Comparison of ENCODE assay signal across 31 cellular contexts in genomic region chr21:39687069-39687468, GRCh38. TPM values are rescaled to one million over a fixed set of nuclear protein-coding genes. Genes with fewer than 3 reads are reported as not detected.
DNase-seq lines count a peak whose midpoint lies in the region; ATAC-seq, FAIRE-seq and TF ChIP-seq lines count a peak whose summit lies in the region.
"Had no signal": no experiment of that assay in that cellular context is flagged by ENCODE, and none has a peak within 500 bp of the region (broad histone marks: within the 10 kb centered on the region; RNA-seq: fewer than 3 reads in every experiment).

No MANE protein-coding gene starts in this region.

- H3K36me3 ChIP-seq in duodenal mucosa (ENCODE audit: control insufficient read depth in 1 of 2, insufficient read depth in 2 of 2, low read length in 2 of 2), result no peaks in the 10 kb centered on the region
- H3K36me3 ChIP-seq: breast epithelium, HAP-1, right atrium auricular region, thoracic aorta had no signal

- TF ChIP-seq EP300 in A549 (IDR thresholded peaks at IDR 0.05), result no peak

- H3K27me3 ChIP-seq in duodenal mucosa (ENCODE audit: control insufficient read depth in 1 of 2, insufficient read depth in 2 of 2, low read length in 2 of 2), result no peaks in the 10 kb centered on the region
- H3K27me3 ChIP-seq: breast epithelium, right atrium auricular region had no signal

- peaks cover 3% of the 10 kb centered on the region; the same call in 2 of the 3 replicates for H3K9me3 ChIP-seq in A549
- H3K9me3 ChIP-seq in duodenal mucosa (ENCODE audit: control insufficient read depth in 1 of 2, low read length in 2 of 2), result no peaks in the 10 kb centered on the region
- H3K9me3 ChIP-seq: breast epithelium, HAP-1, right atrium auricular region, thoracic aorta had no signal

- no peak overlapping the region for H3K4me3 Mint-ChIP-seq in nephron
- H3K4me3 Mint-ChIP-seq in activated naive CD8-positive, alpha-beta T cell treated with anti-CD3 and anti-CD28 coated beads, Interleukin-2, amount 50 U/mL, for 24 hours, result no peak overlapping the region
- H3K4me3 Mint-ChIP-seq: neural crest cell; stimulated activated naive CD8-positive, alpha-beta T cell treated with anti-CD3 and anti-CD28 coated beads, Interleukin-15, Interleukin-2, amounts not matched to agents 100 ng/mL and 50 ng/mL, for 24 hours; T-helper 2 cell treated with Interferon-gamma antibody and Interleukin-4, amounts not matched to agents 5 μg/mL and 100 μg/mL, for 36 hours had no signal

- H3K4me1 Mint-ChIP-seq in nephron, result no peaks in the 10 kb centered on the region
- no peaks in the 10 kb centered on the region for H3K4me1 Mint-ChIP-seq in activated naive CD8-positive, alpha-beta T cell treated with anti-CD3 and anti-CD28 coated beads, Interleukin-2, amount 50 U/mL, for 24 hours
- H3K4me1 Mint-ChIP-seq: neural crest cell had no signal

- FAIRE-seq in A549 (lab: Jason Lieb, UNC), result no peak

- WGBS in A549 (ENCODE audit: missing lambda C conversion rate), result 68% methylated on average over 10 of the region's 10 CpGs

- ATAC-seq in A549, result no peak
- ATAC-seq in activated naive CD8-positive, alpha-beta T cell treated with anti-CD3 and anti-CD28 coated beads, Interleukin-2, amount 50 U/mL, for 24 hours, result no peak
- ATAC-seq: activated naive CD4-positive, alpha-beta T cell treated with anti-CD3 and anti-CD28 coated beads, Interleukin-2, amount 50 U/mL, for 72 hours had no signal

- DNase-seq in A549 (ENCODE audit: low read depth in 1 of 2, low spot score in 1 of 2), result no peak
- peak; percentile 49 for DNase-seq in NCI-H2029 (lab: John Stamatoyannopoulos, UW)
- DNase-seq in NCI-H1105 treated with DMSO at 0.1 percent for 48 hours (lab: John Stamatoyannopoulos, UW), result no peak
- no peak for DNase-seq in activated naive CD8-positive, alpha-beta T cell treated with anti-CD3 and anti-CD28 coated beads, Interleukin-2, amount 50 U/mL, for 24 hours
- no peak for DNase-seq in NCI-H82 (lab: John Stamatoyannopoulos, UW)
- no peak for DNase-seq in putamen (ENCODE audit: low spot score)
- DNase-seq: ACHN; activated CD4-positive, alpha-beta T cell treated with anti-CD3 and anti-CD28 coated beads for 4 hours; activated effector memory CD4-positive, alpha-beta T cell treated with Interleukin-2 at 50 U/mL for 16 hours; activated T-cell treated with anti-CD3 and anti-CD28 coated beads, Interleukin-2, amount 50 U/mL, for 1 hour; GDM1; hypothalamus; NCI-H1694; NCI-H2171 treated with DMSO at 0.1 percent for 48 hours; NCI-H524; stimulated activated CD4-positive, alpha-beta T cell treated with anti-CD3 and anti-CD28 coated beads, Interleukin-2, amount 100 ng/mL, for 24 hours had no signal

- TF ChIP-seq POLR2A in A549 (IDR thresholded peaks at IDR 0.05; ENCODE audit: low read length), result no peak

- peak overlapping the region in 2 of 3 experiments; percentile 19 to 50 for H3K27ac Mint-ChIP-seq in nephron
- no peak overlapping the region for H3K27ac Mint-ChIP-seq in activated naive CD8-positive, alpha-beta T cell treated with anti-CD3 and anti-CD28 coated beads, Interleukin-2, amount 50 U/mL, for 24 hours
- H3K27ac Mint-ChIP-seq: activated naive CD4-positive, alpha-beta T cell treated with anti-CD3 and anti-CD28 coated beads, Interleukin-2, amount 50 U/mL, for 72 hours; stimulated activated naive CD8-positive, alpha-beta T cell treated with anti-CD3 and anti-CD28 coated beads, Interleukin-15, Interleukin-2, amounts not matched to agents 100 ng/mL and 50 ng/mL, for 24 hours; T-helper 2 cell treated with Interferon-gamma antibody and Interleukin-4, amounts not matched to agents 5 μg/mL and 100 μg/mL, for 36 hours had no signal

- no peak for TF ChIP-seq CTCF in A549 (IDR thresholded peaks at IDR 0.05)
- no peak for TF ChIP-seq CTCF in nephron (IDR thresholded peaks at IDR 0.05; ENCODE audit: unreplicated experiment in 3 of 3)

- H3K36me3 Mint-ChIP-seq in nephron (ENCODE audit: low read depth), result no peaks in the 10 kb centered on the region
- H3K36me3 Mint-ChIP-seq in activated naive CD8-positive, alpha-beta T cell treated with anti-CD3 and anti-CD28 coated beads, Interleukin-2, amount 50 U/mL, for 24 hours (ENCODE audit: low read depth), result no peaks in the 10 kb centered on the region
- H3K36me3 Mint-ChIP-seq: activated naive CD4-positive, alpha-beta T cell treated with anti-CD3 and anti-CD28 coated beads, Interleukin-2, amount 50 U/mL, for 72 hours had no signal

- H3K9me3 Mint-ChIP-seq in nephron, result peaks cover 12% of the 10 kb centered on the region
- no peaks in the 10 kb centered on the region for H3K9me3 Mint-ChIP-seq in activated naive CD8-positive, alpha-beta T cell treated with anti-CD3 and anti-CD28 coated beads, Interleukin-2, amount 50 U/mL, for 24 hours
- H3K9me3 Mint-ChIP-seq: activated naive CD4-positive, alpha-beta T cell treated with anti-CD3 and anti-CD28 coated beads, Interleukin-2, amount 50 U/mL, for 72 hours; T-helper 2 cell treated with Interferon-gamma antibody and Interleukin-4, amounts not matched to agents 5 μg/mL and 100 μg/mL, for 36 hours had no signal

- peak overlapping the region in 1 of 2 donors; percentile 25 for H3K9ac ChIP-seq in duodenal mucosa (ENCODE audit: low read depth in 1 of 2, low read length in 2 of 2)
- H3K9ac ChIP-seq: KMS-11, parathyroid adenoma had no signal

- H3K4me3 ChIP-seq in A549, result no peak overlapping the region
- peak overlapping the region; percentile 19 to 53 for H3K4me3 ChIP-seq in duodenal mucosa (ENCODE audit: low read depth in 1 of 2, low read length in 2 of 2)
- H3K4me3 ChIP-seq: breast epithelium, HAP-1, lung, right atrium auricular region, thoracic aorta had no signal

- POLR2A ChIA-PET in A549 (lab: Yijun Ruan, JAX), result no interaction called here

- 0 out of 3 replicates have a peak overlapping the region, but pooled peaks have one; percentile 25 for H3K4me2 ChIP-seq in A549
- H3K4me2 ChIP-seq: KMS-11 had no signal

- H3K4me1 ChIP-seq in A549 (peaks cover 8% of the 10 kb centered on the region; the same call in 2 of the 3 replicates), duodenal mucosa (ENCODE audit: control insufficient read depth in 1 of 2, insufficient read depth in 2 of 2, low read length in 2 of 2) (peaks cover 27 to 30% of the 10 kb centered on the region in 2 donors)
- H3K4me1 ChIP-seq: breast epithelium, HAP-1, parathyroid adenoma, right atrium auricular region had no signal

- H3K27ac ChIP-seq in A549 (peak overlapping the region in 1 of 2 experiments; percentile 46; a peak in 1 of 6 replicates), duodenal mucosa (ENCODE audit: low read depth, low read length) (peak overlapping the region; percentile 47)
- H3K27ac ChIP-seq: breast epithelium, epithelial cell of prostate, KMS-11, parathyroid adenoma, right atrium auricular region, thoracic aorta had no signal

- no peaks in the 10 kb centered on the region for H3K27me3 Mint-ChIP-seq in nephron (ENCODE audit: low read depth)
- H3K27me3 Mint-ChIP-seq in activated naive CD8-positive, alpha-beta T cell treated with anti-CD3 and anti-CD28 coated beads, Interleukin-2, amount 50 U/mL, for 24 hours, result no peaks in the 10 kb centered on the region
- H3K27me3 Mint-ChIP-seq: stimulated activated naive CD8-positive, alpha-beta T cell treated with anti-CD3 and anti-CD28 coated beads, Interleukin-15, Interleukin-2, amounts not matched to agents 100 ng/mL and 50 ng/mL, for 24 hours had no signal

- CTCF ChIA-PET in A549 (lab: Yijun Ruan, JAX), result no interaction called here

- TF ChIP-seq RAD21 in A549 (conservative IDR thresholded peaks at IDR 0.05 in 1 of 2, IDR thresholded peaks at IDR 0.05 in 1 of 2), result no peak

TF ChIP-seq in A549, 52 proteins besides CTCF, POLR2A, EP300 and RAD21:
- TF ChIP-seq MAFK (IDR thresholded peaks at IDR 0.05; ENCODE audit: partially characterized antibody) (no peak), E2F6 (IDR thresholded peaks at IDR 0.05; ENCODE audit: borderline replicate concordance, low read depth) (no peak), SMC3 (IDR thresholded peaks at IDR 0.05) (no peak), MAX (IDR thresholded peaks at IDR 0.05) (no peak), NR3C1 (IDR thresholded peaks at IDR 0.05) (no peak), CHD2 (IDR thresholded peaks at IDR 0.05; ENCODE audit: low read length, partially characterized antibody) (no peak), EHF (CRISPR knock-in tag; IDR thresholded peaks at IDR 0.05) (no peak), HES2 (IDR thresholded peaks at IDR 0.05) (no peak), ATOH8 (CRISPR knock-in tag; IDR thresholded peaks at IDR 0.05; ENCODE audit: low read depth) (no peak), CEBPB (IDR thresholded peaks at IDR 0.05) (no peak), FOSL2 (IDR thresholded peaks at IDR 0.05) (no peak), FOSL2 (CRISPR knock-in tag; IDR thresholded peaks at IDR 0.05) (no peak), ZNF302 (CRISPR knock-in tag; IDR thresholded peaks at IDR 0.05) (no peak), RCOR1 (IDR thresholded peaks at IDR 0.05; ENCODE audit: low read depth, low read length) (no peak), KDM5A (IDR thresholded peaks at IDR 0.05) (no peak), KDM1A (IDR thresholded peaks at IDR 0.05; ENCODE audit: low read depth) (no peak), SREBF2 (IDR thresholded peaks at IDR 0.05) (no peak)

RNA-seq across cellular contexts. Expression of gene IGSF5, which starts 57.9 kb away (rescaled TPM):
- not detected in 2 replicates for polyA plus RNA-seq in A549 (2011; rRNA removed)
- not detected in 2 replicates for polyA plus RNA-seq in A549 (2012; cell fraction: cytosol; rRNA removed)
- not detected in 2 replicates for polyA plus RNA-seq in A549 (2012; cell fraction: nucleus; rRNA removed)
- not detected in 3 replicates for polyA plus RNA-seq in A549 (2017; fragmentation: RNase III; extraction: RNeasy Plus Mini Kit Qiagen cat#74134 plus additional on column Dnase treatment)
- polyA minus RNA-seq in A549 (2011; rRNA and poly(A)+ RNA removed), result 0.54 TPM in 1 of 2 replicates, not detected in the other
- polyA plus RNA-seq: BJ had no signal
